In genomic region chr12:51959921-51960320, GRCh38 we compare ENCODE assay signal across 24 cellular contexts. TPM values are rescaled to one million over a fixed set of nuclear protein-coding genes. Genes with fewer than 3 reads are reported as not detected.
DNase-seq lines count a peak whose midpoint lies in the region; ATAC-seq, FAIRE-seq and TF ChIP-seq lines count a peak whose summit lies in the region.
"Had no signal": no experiment of that assay in that cellular context is flagged by ENCODE, and none has a peak within 500 bp of the region (broad histone marks: within the 10 kb centered on the region; RNA-seq: fewer than 3 reads in every experiment).

No MANE protein-coding gene starts in this region.

- peaks cover 82% of the 10 kb centered on the region for H3K79me2 ChIP-seq in HepG2 (ENCODE audit: insufficient read depth, low read length)
- no peaks in the 10 kb centered on the region for H3K79me2 ChIP-seq in OCI-LY7 (ENCODE audit: insufficient read depth, low read depth, low read length)

- no peak overlapping the region for H3K4me3 ChIP-seq in adipocyte (ENCODE audit: low read length)
- H3K4me3 ChIP-seq in HepG2 (replicated peaks in 1 of 3; ENCODE audit: insufficient read depth in 1 of 3, low read depth in 2 of 3, low read length in 3 of 3), result no peak overlapping the region; a peak in 1 of 6 replicates
- no peak overlapping the region for H3K4me3 ChIP-seq in OCI-LY7 (ENCODE audit: low read depth, low read length, poor library complexity, severe bottlenecking)
- H3K4me3 ChIP-seq: GM12878, GM23248, HAP-1, SJSA1 had no signal

- POLR2A ChIA-PET in HepG2 (lab: Yijun Ruan, JAX), result interaction anchor here (0.9 kb wide), 1 partner anchor 91 kb away, joined by 3 read pairs; no protein-coding TSS in a partner anchor
- POLR2A ChIA-PET in OCI-LY7 (lab: Charles Lee), result no interaction called here

- TF ChIP-seq EP300 in HepG2 (IDR thresholded peaks at IDR 0.05; ENCODE audit: low read depth in 2 of 2, low read length in 2 of 2) (no peak), HepG2 (CRISPR knock-in tag; IDR thresholded peaks at IDR 0.05; ENCODE audit: borderline replicate concordance) (no peak)

- in situ Hi-C loops in HepG2 (cut with HindIII; ENCODE audit: extremely low pct_ligation_motif_present, low pct_unique_long_range_greater_than_20kb), result no loop called here

- ATAC-seq in HepG2 (peak; percentile 79), natural killer cell (no peak)
- ATAC-seq: GM12878 had no signal

- H3K4me1 Mint-ChIP-seq in nephron progenitor cell (peaks cover 24% of the 10 kb centered on the region), natural killer cell (peaks cover 7 to 12% of the 10 kb centered on the region in 2 donors)

- 43% methylated on average over 4 of the region's 4 CpGs for WGBS in HepG2 (ENCODE audit: low lambda C conversion rate)

- H3K27me3 Mint-ChIP-seq in nephron progenitor cell (ENCODE audit: low read depth, poor library complexity) (no peaks in the 10 kb centered on the region), natural killer cell (ENCODE audit: low read depth in 2 of 2) (no peaks in the 10 kb centered on the region)

- DNase-seq in adipocyte (ENCODE audit: low read depth), result no peak
- no peak for DNase-seq in HepG2 (ENCODE audit: low spot score)
- DNase-seq in nephron progenitor cell, result no peak
- DNase-seq in OCI-LY7 (ENCODE audit: low spot score), result no peak
- no peak for DNase-seq in NCI-H1694 treated with DMSO at 0.1 percent for 48 hours (lab: John Stamatoyannopoulos, UW)
- no peak for DNase-seq in natural killer cell
- no peak for DNase-seq in activated CD4-positive, alpha-beta T cell treated with anti-CD3 and anti-CD28 coated beads for 1 hour
- DNase-seq: CD4-positive, CD25-positive, alpha-beta regulatory T cell; COR-L47; DND-41; GM23248; KBM-7; NCI-H1092; NCI-H1436 treated with DMSO at 0.1 percent for 48 hours; NCI-H2029; NCI-H2227 treated with DMSO at 0.1 percent for 48 hours; NCI-H510A; NCI-H774; NK-92 treated with Interleukin-12 subunit alpha and Interleukin-12 subunit beta, amount 100 ng/mL, for 24 hours had no signal

- no peaks in the 10 kb centered on the region for H3K9me2 ChIP-seq in OCI-LY7 (ENCODE audit: insufficient read depth, low read length)

- peak overlapping the region; percentile 9 for H3K27ac Mint-ChIP-seq in nephron progenitor cell
- H3K27ac Mint-ChIP-seq in natural killer cell, result no peak overlapping the region

- H3K36me3 Mint-ChIP-seq in nephron progenitor cell (ENCODE audit: low read depth) (peaks cover 73% of the 10 kb centered on the region), natural killer cell (no peaks in the 10 kb centered on the region)

- no peak for TF ChIP-seq POLR2A in HepG2 (IDR thresholded peaks at IDR 0.05; ENCODE audit: insufficient read depth in 1 of 2, low read depth in 2 of 2, low read length in 2 of 2)

- H3K27me3 ChIP-seq in adipocyte (replicated peaks; ENCODE audit: control insufficient read depth, insufficient read depth, low read length) (no peaks in the 10 kb centered on the region), HepG2 (ENCODE audit: control insufficient read depth in 1 of 2, insufficient read depth in 2 of 2, low read length in 2 of 2) (no peaks in the 10 kb centered on the region)
- H3K27me3 ChIP-seq: SJSA1 had no signal

- intact Hi-C loops in HepG2 (cut with micrococcal nuclease; ENCODE audit: unreplicated experiment), result no loop called here
- intact Hi-C loops in OCI-LY7 (cut with micrococcal nuclease; ENCODE audit: unreplicated experiment), result loop anchor here (10.0 kb wide), 1 partner anchor 945 kb away; the partner anchor contains the start of gene KRT8
- intact Hi-C loops in natural killer cell (cut with micrococcal nuclease), result no loop called here

- H4K20me1 ChIP-seq in HepG2 (ENCODE audit: insufficient read depth, low read length) (no peaks in the 10 kb centered on the region), OCI-LY7 (ENCODE audit: insufficient read depth, low read length) (no peaks in the 10 kb centered on the region; the same call in 1 of the 2 replicates)

- CTCF ChIA-PET in HepG2 (lab: Yijun Ruan, JAX; ENCODE audit: low intra/inter-chr PET ratio, low total read pairs) (no interaction called here), OCI-LY7 (lab: Charles Lee; ENCODE audit: unreplicated experiment) (no interaction called here)

- H3K9me3 ChIP-seq in adipocyte (ENCODE audit: control insufficient read depth, low read length) (no peaks in the 10 kb centered on the region), HepG2 (ENCODE audit: low read length) (no peaks in the 10 kb centered on the region), OCI-LY7 (ENCODE audit: low read length) (no peaks in the 10 kb centered on the region)
- H3K9me3 ChIP-seq: HAP-1, SJSA1 had no signal

- peaks cover 23% of the 10 kb centered on the region for H3K9me3 Mint-ChIP-seq in nephron progenitor cell
- no peaks in the 10 kb centered on the region for H3K9me3 Mint-ChIP-seq in natural killer cell
- H3K9me3 Mint-ChIP-seq: CD4-positive, CD25-positive, alpha-beta regulatory T cell had no signal

- H3K9ac ChIP-seq in adipocyte (ENCODE audit: low read length) (peak overlapping the region; percentile 62), HepG2 (ENCODE audit: insufficient read depth, low read depth, low read length) (no peak overlapping the region)
- H3K9ac ChIP-seq: GM23248 had no signal

- H3K4me2 ChIP-seq in HepG2 (ENCODE audit: low read depth, low read length) (peak overlapping the region; percentile 81), OCI-LY7 (ENCODE audit: low read length) (no peak overlapping the region)

- H3K4me1 ChIP-seq in adipocyte (ENCODE audit: control insufficient read depth, insufficient read depth, low read length) (peaks cover 59% of the 10 kb centered on the region), HepG2 (ENCODE audit: insufficient read depth, low read length) (peaks cover 76% of the 10 kb centered on the region), OCI-LY7 (ENCODE audit: insufficient read depth, low read length, poor library complexity, severe bottlenecking) (no peaks in the 10 kb centered on the region)
- H3K4me1 ChIP-seq: SJSA1 had no signal

- BruUV-seq in HepG2 (replicated peaks; lab: Mats Ljungman, UMichigan) (no TSS peak), OCI-LY7 (replicated peaks; lab: Mats Ljungman, UMichigan) (no TSS peak)

- no peak overlapping the region for H3K4me3 Mint-ChIP-seq in nephron progenitor cell
- no peak overlapping the region for H3K4me3 Mint-ChIP-seq in natural killer cell
- H3K4me3 Mint-ChIP-seq: CD4-positive, CD25-positive, alpha-beta regulatory T cell had no signal

- H2AFZ ChIP-seq in HepG2 (ENCODE audit: low read length) (no peak overlapping the region), OCI-LY7 (ENCODE audit: low read length) (no peak overlapping the region)

- H3K27ac ChIP-seq in HepG2 (ENCODE audit: extremely low read length, insufficient read depth, low read length) (peak overlapping the region; percentile 71), OCI-LY7 (ENCODE audit: low read depth, low read length, poor library complexity, severe bottlenecking) (no peak overlapping the region)
- H3K27ac ChIP-seq: GM23248, HL-60, SJSA1 had no signal

- H3K36me3 ChIP-seq in adipocyte (ENCODE audit: control insufficient read depth, insufficient read depth, low read length, severe bottlenecking) (peaks cover 17% of the 10 kb centered on the region), HepG2 (replicated peaks in 1 of 2; ENCODE audit: control insufficient read depth in 1 of 2, insufficient read depth in 2 of 2, low read length in 2 of 2) (no peaks in the 10 kb centered on the region; a peak in 1 of 5 replicates), OCI-LY7 (ENCODE audit: insufficient read depth, low read length) (peaks cover 5% of the 10 kb centered on the region)
- H3K36me3 ChIP-seq: SJSA1 had no signal

- FAIRE-seq in HepG2 (lab: Jason Lieb, UNC), result peak; percentile 61
- FAIRE-seq: GM12878 had no signal

- TF ChIP-seq CTCF in HepG2 (CRISPR knock-in tag; IDR thresholded peaks at IDR 0.05), result no peak
- no peak for TF ChIP-seq CTCF in nephron progenitor cell (IDR thresholded peaks at IDR 0.05)
- TF ChIP-seq CTCF in OCI-LY7 (conservative IDR thresholded peaks at IDR 0.05; ENCODE audit: low read length), result no peak
- TF ChIP-seq CTCF in natural killer cell (IDR thresholded peaks at IDR 0.05), result no peak

- no peak for TF ChIP-seq RAD21 in HepG2 (CRISPR knock-in tag; IDR thresholded peaks at IDR 0.05)

RNA-seq across cellular contexts. Expression of gene ACVR1B, which starts 8.4 kb away (rescaled TPM):
- total RNA-seq in HepG2 (2016; rRNA removed; fragmentation: Illumina TruSeq; extraction: Trizol) (5.8 and 8.9 TPM in 2 replicates), OCI-LY7 (2022) (6.1 and 6.8 TPM in 2 replicates), natural killer cell (1 to 10 TPM; 5.9 to 9.6 (median 6.6) TPM)
- 2.0 and 2.2 TPM in 2 replicates for total RNA-seq in HepG2 (2016; cell fraction: cytosol; rRNA removed; fragmentation: Illumina TruSeq; extraction: Trizol; ENCODE audit: low read depth)
- 4.3 and 9.8 TPM in 2 replicates for total RNA-seq in HepG2 (2016; cell fraction: insoluble cytoplasmic fraction; rRNA removed; fragmentation: Illumina TruSeq; extraction: Trizol)
- 5.4 and 7.6 TPM in 2 replicates for total RNA-seq in HepG2 (2016; cell fraction: membrane; rRNA removed; fragmentation: Illumina TruSeq; extraction: Trizol)
- 9.9 and 14.3 TPM in 2 replicates for total RNA-seq in HepG2 (2016; cell fraction: nucleus; rRNA removed; fragmentation: Illumina TruSeq; extraction: Trizol)
- 12.1 and 14.1 TPM in 2 replicates for polyA plus RNA-seq in HepG2 (2011; rRNA removed)
- polyA plus RNA-seq in HepG2 (2011; cell fraction: cytosol; rRNA removed), result 12.0 and 13.7 TPM in 2 replicates
- 12.5 and 12.9 TPM in 2 replicates for polyA plus RNA-seq in HepG2 (2011; cell fraction: nucleus; rRNA removed)
- polyA plus RNA-seq in HepG2 (2012), result 10.8 and 11.8 TPM in 2 replicates
- polyA plus RNA-seq in HepG2 (2016; cell fraction: cytosol; fragmentation: Illumina TruSeq; extraction: Trizol; ENCODE audit: low read depth), result 1.1 and 1.3 TPM in 2 replicates
- 5.3 and 5.6 TPM in 2 replicates for polyA plus RNA-seq in HepG2 (2016; cell fraction: insoluble cytoplasmic fraction; fragmentation: Illumina TruSeq; extraction: Trizol; ENCODE audit: low read depth)
- polyA plus RNA-seq in HepG2 (2016; cell fraction: membrane; fragmentation: Illumina TruSeq; extraction: Trizol; ENCODE audit: low read depth), result 3.8 and 4.6 TPM in 2 replicates
- 16.9 and 17.0 TPM in 2 replicates for polyA plus RNA-seq in HepG2 (2016; cell fraction: nucleus; fragmentation: Illumina TruSeq; extraction: Trizol; ENCODE audit: insufficient read depth, low read depth)
- 22.8 and 32.8 TPM in 2 replicates for polyA minus RNA-seq in HepG2 (2011; rRNA and poly(A)+ RNA removed; ENCODE audit: low replicate concordance)
- 9.7 and 13.2 TPM in 2 replicates for polyA minus RNA-seq in HepG2 (2011; cell fraction: cytosol; rRNA and poly(A)+ RNA removed)
- polyA minus RNA-seq in HepG2 (2011; cell fraction: nucleus; rRNA and poly(A)+ RNA removed), result 12.1 and 14.2 TPM in 2 replicates
- 3.0 and 4.1 TPM in 2 replicates for total RNA-seq in OCI-LY7 (2014; rRNA removed; shearing (Covaris generic))

RNA-seq across cellular contexts. Expression of gene TAMALIN, which starts 46.8 kb away (rescaled TPM):
- total RNA-seq in HepG2 (2016; rRNA removed; fragmentation: Illumina TruSeq; extraction: Trizol) (7.2 and 10.9 TPM in 2 replicates), OCI-LY7 (2022) (0.89 and 1.3 TPM in 2 replicates), natural killer cell (100 to 1,000 TPM; 403 to 663 (median 424) TPM)
- 3.8 and 3.9 TPM in 2 replicates for total RNA-seq in HepG2 (2016; cell fraction: cytosol; rRNA removed; fragmentation: Illumina TruSeq; extraction: Trizol; ENCODE audit: low read depth)
- total RNA-seq in HepG2 (2016; cell fraction: insoluble cytoplasmic fraction; rRNA removed; fragmentation: Illumina TruSeq; extraction: Trizol), result 5.9 and 12.2 TPM in 2 replicates
- 6.3 and 7.1 TPM in 2 replicates for total RNA-seq in HepG2 (2016; cell fraction: membrane; rRNA removed; fragmentation: Illumina TruSeq; extraction: Trizol)
- 8.6 and 10.4 TPM in 2 replicates for total RNA-seq in HepG2 (2016; cell fraction: nucleus; rRNA removed; fragmentation: Illumina TruSeq; extraction: Trizol)
- 2.9 and 4.5 TPM in 2 replicates for polyA plus RNA-seq in HepG2 (2011; rRNA removed)
- polyA plus RNA-seq in HepG2 (2011; cell fraction: cytosol; rRNA removed), result 3.7 and 3.8 TPM in 2 replicates
- polyA plus RNA-seq in HepG2 (2011; cell fraction: nucleus; rRNA removed), result 7.5 and 12.9 TPM in 2 replicates
- 3.6 and 4.0 TPM in 2 replicates for polyA plus RNA-seq in HepG2 (2012)
- 0.84 and 1.5 TPM in 2 replicates for polyA plus RNA-seq in HepG2 (2016; cell fraction: cytosol; fragmentation: Illumina TruSeq; extraction: Trizol; ENCODE audit: low read depth)
- 5.5 TPM in 2 replicates for polyA plus RNA-seq in HepG2 (2016; cell fraction: insoluble cytoplasmic fraction; fragmentation: Illumina TruSeq; extraction: Trizol; ENCODE audit: low read depth)
- polyA plus RNA-seq in HepG2 (2016; cell fraction: membrane; fragmentation: Illumina TruSeq; extraction: Trizol; ENCODE audit: low read depth), result 2.0 and 2.7 TPM in 2 replicates
- polyA plus RNA-seq in HepG2 (2016; cell fraction: nucleus; fragmentation: Illumina TruSeq; extraction: Trizol; ENCODE audit: insufficient read depth, low read depth), result 17.1 and 20.1 TPM in 2 replicates
- polyA minus RNA-seq in HepG2 (2011; rRNA and poly(A)+ RNA removed; ENCODE audit: low replicate concordance), result 0.21 and 6.7 TPM in 2 replicates
- 1.3 and 2.7 TPM in 2 replicates for polyA minus RNA-seq in HepG2 (2011; cell fraction: cytosol; rRNA and poly(A)+ RNA removed)
- 4.9 and 8.2 TPM in 2 replicates for polyA minus RNA-seq in HepG2 (2011; cell fraction: nucleus; rRNA and poly(A)+ RNA removed)
- total RNA-seq in OCI-LY7 (2014; rRNA removed; shearing (Covaris generic)), result 0.41 and 0.66 TPM in 2 replicates
- polyA plus RNA-seq: GM23248 had no signal

RNA-seq across cellular contexts. Expression of gene ACVRL1, which starts 52.6 kb away (rescaled TPM):
- total RNA-seq in HepG2 (2016; rRNA removed; fragmentation: Illumina TruSeq; extraction: Trizol) (not detected in 2 replicates), OCI-LY7 (2022) (not detected in 2 replicates), natural killer cell (under 1 TPM in 1 of 3 donors, not detected in 2; 0.57 TPM)
- total RNA-seq in HepG2 (2016; cell fraction: cytosol; rRNA removed; fragmentation: Illumina TruSeq; extraction: Trizol; ENCODE audit: low read depth), result not detected in 2 replicates
- total RNA-seq in HepG2 (2016; cell fraction: insoluble cytoplasmic fraction; rRNA removed; fragmentation: Illumina TruSeq; extraction: Trizol), result not detected in 2 replicates
- not detected in 2 replicates for total RNA-seq in HepG2 (2016; cell fraction: membrane; rRNA removed; fragmentation: Illumina TruSeq; extraction: Trizol)
- not detected in 2 replicates for total RNA-seq in HepG2 (2016; cell fraction: nucleus; rRNA removed; fragmentation: Illumina TruSeq; extraction: Trizol)
- not detected in 2 replicates for polyA plus RNA-seq in HepG2 (2011; rRNA removed)
- not detected in 2 replicates for polyA plus RNA-seq in HepG2 (2011; cell fraction: cytosol; rRNA removed)
- not detected in 2 replicates for polyA plus RNA-seq in HepG2 (2011; cell fraction: nucleus; rRNA removed)
- polyA plus RNA-seq in HepG2 (2012), result not detected in 2 replicates
- not detected in 2 replicates for polyA plus RNA-seq in HepG2 (2016; cell fraction: cytosol; fragmentation: Illumina TruSeq; extraction: Trizol; ENCODE audit: low read depth)
- polyA plus RNA-seq in HepG2 (2016; cell fraction: insoluble cytoplasmic fraction; fragmentation: Illumina TruSeq; extraction: Trizol; ENCODE audit: low read depth), result not detected in 2 replicates
- not detected in 2 replicates for polyA plus RNA-seq in HepG2 (2016; cell fraction: membrane; fragmentation: Illumina TruSeq; extraction: Trizol; ENCODE audit: low read depth)
- polyA plus RNA-seq in HepG2 (2016; cell fraction: nucleus; fragmentation: Illumina TruSeq; extraction: Trizol; ENCODE audit: insufficient read depth, low read depth), result not detected in 2 replicates
- polyA minus RNA-seq in HepG2 (2011; rRNA and poly(A)+ RNA removed; ENCODE audit: low replicate concordance), result 0.05 TPM in 1 of 2 replicates, not detected in the other
- not detected in 2 replicates for polyA minus RNA-seq in HepG2 (2011; cell fraction: cytosol; rRNA and poly(A)+ RNA removed)
- not detected in 2 replicates for polyA minus RNA-seq in HepG2 (2011; cell fraction: nucleus; rRNA and poly(A)+ RNA removed)
- total RNA-seq in OCI-LY7 (2014; rRNA removed; shearing (Covaris generic)), result not detected in 2 replicates
- total RNA-seq: CD4-positive, CD25-positive, alpha-beta regulatory T cell; GM12878; HT-29 had no signal
- polyA plus RNA-seq: CD4-positive, CD25-positive, alpha-beta regulatory T cell; GM12878 had no signal

Comparison
In these comparisons a context has a peak if more than half of its experiments do, and no peak if none do; other contexts are left out.
1. RNA of gene TAMALIN, which starts 46.8 kb away (total RNA-seq): 403 to 663 TPM in natural killer cell; 3.8 to 12.2 TPM in HepG2 and 0.41 to 1.3 TPM in OCI-LY7; every median in the first group is over 10 times any median in the second.